In genomic region chr16:48075398-48075797, GRCh38 we compare ENCODE assay signal across 28 cellular contexts.
A peak's percentile ranks its signal among the peaks of the same experiment; 100 is the strongest.
DNase-seq lines count a peak whose midpoint lies in the region; ATAC-seq, FAIRE-seq and TF ChIP-seq lines count a peak whose summit lies in the region.
"Had no signal": no experiment of that assay in that cellular context is flagged by ENCODE, and none has a peak within 500 bp of the region (broad histone marks: within the 10 kb centered on the region; RNA-seq: fewer than 3 reads in every experiment).

No MANE protein-coding gene starts in this region.

- no peaks in the 10 kb centered on the region for H3K27me3 Mint-ChIP-seq in activated CD4-positive, alpha-beta T cell treated with anti-CD3 and anti-CD28 coated beads, Interleukin-2, amount 10 ng/mL, durations not matched to agents 7 days and 5 days

- FAIRE-seq in HepG2 (lab: Jason Lieb, UNC), result no peak
- FAIRE-seq: endothelial cell of umbilical vein had no signal

- TF ChIP-seq RAD21 in HepG2 (CRISPR knock-in tag; IDR thresholded peaks at IDR 0.05), result no peak

- no peak overlapping the region for H2AFZ ChIP-seq in HepG2 (ENCODE audit: low read length)

- ATAC-seq in HepG2, result no peak
- no peak for ATAC-seq in right lobe of liver
- no peak for ATAC-seq in GM19463 (IDR thresholded peaks at IDR 0.05; ENCODE audit: unreplicated experiment)
- ATAC-seq in HG03520 (IDR thresholded peaks at IDR 0.05; ENCODE audit: unreplicated experiment), result no peak
- ATAC-seq: activated CD4-positive, CD25-positive, alpha-beta regulatory T cell treated with anti-CD3 and anti-CD28 coated beads, Interleukin-2, amount 50 U/mL, for 24 hours; activated T-cell treated with anti-CD3 and anti-CD28 coated beads, Interleukin-2, amount 50 U/mL, for 72 hours; gastroesophageal sphincter had no signal

- H3K79me2 ChIP-seq in HepG2 (ENCODE audit: insufficient read depth, low read length), result no peaks in the 10 kb centered on the region

- H3K27ac ChIP-seq in HepG2 (ENCODE audit: extremely low read length, insufficient read depth, low read length) (no peak overlapping the region), right lobe of liver (no peak overlapping the region)
- H3K27ac ChIP-seq: 22Rv1, breast epithelium, C4-2B, gastroesophageal sphincter, KMS-11, RWPE1, stomach had no signal

- POLR2A ChIA-PET in HepG2 (lab: Yijun Ruan, JAX), result no interaction called here
- POLR2A ChIA-PET in activated CD4-positive, alpha-beta T cell treated with anti-CD3 and anti-CD28 coated beads, Interleukin-2, amount 10 ng/mL, durations not matched to agents 7 days and 5 days (lab: Charles Lee), result no interaction called here

- no peak overlapping the region for H3K4me3 Mint-ChIP-seq in activated CD4-positive, alpha-beta T cell treated with anti-CD3 and anti-CD28 coated beads, Interleukin-2, amount 10 ng/mL, durations not matched to agents 7 days and 5 days
- H3K4me3 Mint-ChIP-seq: activated naive CD8-positive, alpha-beta T cell; activated T-cell treated with anti-CD3 and anti-CD28 coated beads, Interleukin-2, amount 50 U/mL, for 72 hours had no signal

- no peaks in the 10 kb centered on the region for H3K36me3 Mint-ChIP-seq in activated CD4-positive, alpha-beta T cell treated with anti-CD3 and anti-CD28 coated beads, Interleukin-2, amount 10 ng/mL, durations not matched to agents 7 days and 5 days (ENCODE audit: low read depth)
- H3K36me3 Mint-ChIP-seq: activated naive CD8-positive, alpha-beta T cell had no signal

- CTCF ChIA-PET in HepG2 (lab: Yijun Ruan, JAX; ENCODE audit: low intra/inter-chr PET ratio, low total read pairs), result no interaction called here
- CTCF ChIA-PET in activated CD4-positive, alpha-beta T cell treated with anti-CD3 and anti-CD28 coated beads, Interleukin-2, amount 10 ng/mL, durations not matched to agents 7 days and 5 days (lab: Charles Lee), result no interaction called here

- H3K9me3 ChIP-seq in HepG2 (ENCODE audit: low read length) (no peaks in the 10 kb centered on the region), right lobe of liver (no peaks in the 10 kb centered on the region), adipocyte (ENCODE audit: control insufficient read depth, low read length) (no peaks in the 10 kb centered on the region)
- H3K9me3 ChIP-seq: breast epithelium, gastroesophageal sphincter, stomach, upper lobe of left lung had no signal

- TF ChIP-seq POLR2A in HepG2 (IDR thresholded peaks at IDR 0.05; ENCODE audit: insufficient read depth in 1 of 2, low read depth in 2 of 2, low read length in 2 of 2) (no peak), right lobe of liver (IDR thresholded peaks at IDR 0.05) (no peak)

- no peaks in the 10 kb centered on the region for H4K20me1 ChIP-seq in HepG2 (ENCODE audit: insufficient read depth, low read length)

- in situ Hi-C loops in HepG2 (cut with HindIII; ENCODE audit: extremely low pct_ligation_motif_present, low pct_unique_long_range_greater_than_20kb), result no loop called here

- H3K27ac Mint-ChIP-seq in activated CD4-positive, alpha-beta T cell treated with anti-CD3 and anti-CD28 coated beads, Interleukin-2, amount 10 ng/mL, durations not matched to agents 7 days and 5 days, result no peak overlapping the region
- H3K27ac Mint-ChIP-seq: activated naive CD8-positive, alpha-beta T cell; activated T-cell treated with anti-CD3 and anti-CD28 coated beads, Interleukin-2, amount 50 U/mL, for 72 hours had no signal

- TF ChIP-seq CTCF in HepG2 (CRISPR knock-in tag; IDR thresholded peaks at IDR 0.05), result no peak
- TF ChIP-seq CTCF in right lobe of liver (IDR thresholded peaks at IDR 0.05), result no peak
- TF ChIP-seq CTCF in fibroblast of pulmonary artery (IDR thresholded peaks at IDR 0.05; ENCODE audit: low read length, missing control alignments), result no peak

- intact Hi-C loops in HepG2 (cut with micrococcal nuclease; ENCODE audit: unreplicated experiment), result no loop called here
- intact Hi-C loops in right lobe of liver (cut with DNase I), result no loop called here

- no peak overlapping the region for H3K4me3 ChIP-seq in HepG2 (replicated peaks in 1 of 3; ENCODE audit: insufficient read depth in 1 of 3, low read depth in 2 of 3, low read length in 3 of 3)
- no peak overlapping the region for H3K4me3 ChIP-seq in right lobe of liver
- H3K4me3 ChIP-seq in adipocyte (ENCODE audit: low read length), result peak overlapping the region; percentile 39
- H3K4me3 ChIP-seq in fibroblast of pulmonary artery (replicated peaks; ENCODE audit: low read depth, low read length), result no peak overlapping the region
- H3K4me3 ChIP-seq: breast epithelium, gastroesophageal sphincter, stomach, upper lobe of left lung had no signal

- H3K4me1 ChIP-seq in HepG2 (ENCODE audit: insufficient read depth, low read length) (peaks cover 23% of the 10 kb centered on the region), right lobe of liver (no peaks in the 10 kb centered on the region), adipocyte (ENCODE audit: control insufficient read depth, insufficient read depth, low read length) (peaks cover 20% of the 10 kb centered on the region)
- H3K4me1 ChIP-seq: breast epithelium, gastroesophageal sphincter, stomach, upper lobe of left lung had no signal

- 36% methylated on average over 3 of the region's 3 CpGs for WGBS in HepG2 (ENCODE audit: low lambda C conversion rate)
- 0% methylated on average over 1 of the region's 3 CpGs for WGBS in right lobe of liver (ENCODE audit: insufficient coverage, low coverage, low lambda C conversion rate, missing lambda C conversion rate)

- no peaks in the 10 kb centered on the region for H3K4me1 Mint-ChIP-seq in activated CD4-positive, alpha-beta T cell treated with anti-CD3 and anti-CD28 coated beads, Interleukin-2, amount 10 ng/mL, durations not matched to agents 7 days and 5 days

- DNase-seq in HepG2 (ENCODE audit: low spot score), result peak; percentile 14
- no peak for DNase-seq in right lobe of liver
- DNase-seq in adipocyte (ENCODE audit: low read depth), result peak; percentile 43
- DNase-seq in fibroblast of pulmonary artery (ENCODE audit: low read depth), result peak; percentile 43
- DNase-seq in hypothalamus (lab: John Stamatoyannopoulos, UW), result no peak
- DNase-seq in activated CD4-positive, alpha-beta T cell treated with anti-CD3 and anti-CD28 coated beads, Interleukin-2, amount 10 ng/mL, durations not matched to agents 7 days and 5 days, result no peak
- DNase-seq: activated CD8-positive, alpha-beta memory T cell treated with anti-CD3 and anti-CD28 coated beads for 24 hours; activated T-cell treated with anti-CD3 and anti-CD28 coated beads, Interleukin-2, amount 50 U/mL, for 72 hours; dermis blood vessel endothelial cell; kidney glomerular epithelial cell; NCI-H1092 treated with DMSO at 0.1 percent for 48 hours; NCI-H2029; NCI-H510A; stimulated activated CD4-positive, alpha-beta T cell treated with anti-CD3 and anti-CD28 coated beads, Interleukin-12 subunit alpha, Interleukin-12 subunit beta, amount 100 ng/mL, for 4 hours; stomach; T1000; upper lobe of left lung had no signal

- no peak for TF ChIP-seq EP300 in HepG2 (IDR thresholded peaks at IDR 0.05; ENCODE audit: low read depth in 2 of 2, low read length in 2 of 2)
- no peak for TF ChIP-seq EP300 in HepG2 (CRISPR knock-in tag; IDR thresholded peaks at IDR 0.05; ENCODE audit: borderline replicate concordance)

- H3K9ac ChIP-seq in HepG2 (ENCODE audit: insufficient read depth, low read depth, low read length), result no peak overlapping the region
- no peak overlapping the region for H3K9ac ChIP-seq in adipocyte (ENCODE audit: low read length)
- H3K9ac ChIP-seq: KMS-11 had no signal

- H3K36me3 ChIP-seq in HepG2 (replicated peaks in 1 of 2; ENCODE audit: control insufficient read depth in 1 of 2, insufficient read depth in 2 of 2, low read length in 2 of 2) (no peaks in the 10 kb centered on the region), right lobe of liver (no peaks in the 10 kb centered on the region), adipocyte (ENCODE audit: control insufficient read depth, insufficient read depth, low read length, severe bottlenecking) (no peaks in the 10 kb centered on the region)
- H3K36me3 ChIP-seq: breast epithelium, gastroesophageal sphincter, stomach, upper lobe of left lung had no signal

- H3K27me3 ChIP-seq in HepG2 (ENCODE audit: control insufficient read depth in 1 of 2, insufficient read depth in 2 of 2, low read length in 2 of 2) (no peaks in the 10 kb centered on the region; a peak in 2 of 5 replicates), right lobe of liver (no peaks in the 10 kb centered on the region), adipocyte (replicated peaks; ENCODE audit: control insufficient read depth, insufficient read depth, low read length) (no peaks in the 10 kb centered on the region)
- H3K27me3 ChIP-seq: breast epithelium, stomach, upper lobe of left lung had no signal

- BruUV-seq in HepG2 (replicated peaks; lab: Mats Ljungman, UMichigan), result no TSS peak

- H3K4me2 ChIP-seq in HepG2 (ENCODE audit: low read depth, low read length), result no peak overlapping the region
- H3K4me2 ChIP-seq: KMS-11 had no signal

- H3K9me3 Mint-ChIP-seq in activated CD4-positive, alpha-beta T cell treated with anti-CD3 and anti-CD28 coated beads, Interleukin-2, amount 10 ng/mL, durations not matched to agents 7 days and 5 days, result no peaks in the 10 kb centered on the region
- H3K9me3 Mint-ChIP-seq: activated T-cell treated with anti-CD3 and anti-CD28 coated beads, Interleukin-2, amount 50 U/mL, for 72 hours had no signal

TF ChIP-seq in HepG2, 621 proteins besides CTCF, POLR2A, EP300 and RAD21 (continues in another document):
- no peak for TF ChIP-seq ZNF792 (CRISPR knock-in tag; IDR thresholded peaks at IDR 0.05)
- no peak for TF ChIP-seq ZNF234 (CRISPR knock-in tag; conservative IDR thresholded peaks at IDR 0.05)
- TF ChIP-seq FUBP1 (CRISPR knock-in tag; IDR thresholded peaks at IDR 0.05; ENCODE audit: borderline replicate concordance), result no peak
- no peak for TF ChIP-seq ZNF629 (CRISPR knock-in tag; conservative IDR thresholded peaks at IDR 0.05)
- TF ChIP-seq MZF1 (CRISPR knock-in tag; IDR thresholded peaks at IDR 0.05; ENCODE audit: borderline replicate concordance), result no peak
- no peak for TF ChIP-seq MAFK (conservative IDR thresholded peaks at IDR 0.05 in 1 of 2, IDR thresholded peaks at IDR 0.05 in 1 of 2; ENCODE audit: low read length in 2 of 2)
- no peak for TF ChIP-seq HNRNPK (IDR thresholded peaks at IDR 0.05; ENCODE audit: low read depth, low read length, poor library complexity, severe bottlenecking)

Comparison
In these comparisons a context has a peak if more than half of its experiments do, and no peak if none do; other contexts are left out.
1. DNase-seq: peak in HepG2 (single experiment), adipocyte (single experiment) and fibroblast of pulmonary artery (single experiment); none in right lobe of liver (0 of 3), hypothalamus (0 of 51) and activated CD4-positive, alpha-beta T cell treated with anti-CD3 and anti-CD28 coated beads, Interleukin-2, amount 10 ng/mL, durations not matched to agents 7 days and 5 days (single experiment).